In genomic region chr6:5960456-5960855, GRCh38 we compare ENCODE assay signal across 29 cellular contexts.
"Had no signal": no experiment of that assay in that cellular context is flagged by ENCODE, and none has a peak within 500 bp of the region (broad histone marks: within the 10 kb centered on the region; RNA-seq: fewer than 3 reads in every experiment).

No MANE protein-coding gene starts in this region.

- H3K27me3 ChIP-seq: adrenal gland, SJSA1 had no signal

- H3K27ac Mint-ChIP-seq: activated CD4-positive, alpha-beta memory T cell treated with anti-CD3 and anti-CD28 coated beads for 36 hours; activated naive CD4-positive, alpha-beta T cell treated with anti-CD3 and anti-CD28 coated beads for 36 hours; activated naive CD4-positive, alpha-beta T cell treated with anti-CD3 and anti-CD28 coated beads, Interleukin-2, amount 50 U/mL, for 72 hours; activated T-cell treated with anti-CD3 and anti-CD28 coated beads, Interleukin-2, amount 50 U/mL, for 72 hours; brain; T-helper 1 cell treated with Interleukin-12 subunit alpha and Interleukin-12 subunit beta and Interleukin-4 antibody, amounts not matched to agents 30 μg/mL and 1 μg/mL, for 36 hours; T-helper 2 cell treated with Interferon-gamma antibody and Interleukin-4, amounts not matched to agents 5 μg/mL and 100 μg/mL, for 36 hours had no signal

- H3K36me3 Mint-ChIP-seq: activated CD4-positive, alpha-beta memory T cell treated with anti-CD3 and anti-CD28 coated beads for 36 hours; activated naive CD4-positive, alpha-beta T cell treated with anti-CD3 and anti-CD28 coated beads, Interleukin-2, amount 50 U/mL, for 72 hours; brain had no signal

- H3K4me2 ChIP-seq: KMS-11, SK-N-SH had no signal

- H3K36me3 ChIP-seq: adrenal gland, SJSA1 had no signal

- H3K4me1 Mint-ChIP-seq: brain had no signal

- H3K9me3 Mint-ChIP-seq: activated CD4-positive, alpha-beta memory T cell treated with anti-CD3 and anti-CD28 coated beads for 36 hours; activated naive CD4-positive, alpha-beta T cell treated with anti-CD3 and anti-CD28 coated beads for 36 hours; activated naive CD4-positive, alpha-beta T cell treated with anti-CD3 and anti-CD28 coated beads, Interleukin-2, amount 50 U/mL, for 72 hours; activated T-cell treated with anti-CD3 and anti-CD28 coated beads, Interleukin-2, amount 50 U/mL, for 72 hours; brain; T-helper 1 cell treated with Interleukin-12 subunit alpha and Interleukin-12 subunit beta and Interleukin-4 antibody, amounts not matched to agents 30 μg/mL and 1 μg/mL, for 36 hours; T-helper 2 cell treated with Interferon-gamma antibody and Interleukin-4, amounts not matched to agents 5 μg/mL and 100 μg/mL, for 36 hours had no signal

- DNase-seq: activated CD4-positive, alpha-beta memory T cell treated with anti-CD3 and anti-CD28 coated beads for 36 hours; activated CD4-positive, alpha-beta T cell treated with anti-CD3 and anti-CD28 coated beads, Interleukin-2, amount 50 U/mL, for 1 hour; activated gamma-delta T cell treated with Interleukin-2 at 50 U/mL for 16 hours; activated naive CD4-positive, alpha-beta T cell treated with anti-CD3 and anti-CD28 coated beads for 36 hours; activated T-cell treated with anti-CD3 and anti-CD28 coated beads, Interleukin-2, amount 50 U/mL, for 1 hour; activated T-cell treated with anti-CD3 and anti-CD28 coated beads, Interleukin-2, amount 50 U/mL, for 72 hours; adrenal gland; anterior cingulate cortex; central memory CD4-positive, alpha-beta T cell; NCI-H1105; NCI-H1436; NCI-H1694; NCI-H1930; NCI-H2081 treated with DMSO at 0.1 percent for 48 hours; NCI-H226; NCI-H446 treated with DMSO at 0.1 percent for 48 hours; NCI-H524; NCI-H69; SHP77 treated with DMSO at 0.1 percent for 48 hours; SK-N-SH had no signal

- H3K27me3 Mint-ChIP-seq: activated CD4-positive, alpha-beta memory T cell treated with anti-CD3 and anti-CD28 coated beads for 36 hours had no signal

- H3K4me3 Mint-ChIP-seq: activated CD4-positive, alpha-beta memory T cell treated with anti-CD3 and anti-CD28 coated beads for 36 hours; activated naive CD4-positive, alpha-beta T cell treated with anti-CD3 and anti-CD28 coated beads for 36 hours; activated T-cell treated with anti-CD3 and anti-CD28 coated beads, Interleukin-2, amount 50 U/mL, for 72 hours; brain; T-helper 1 cell treated with Interleukin-12 subunit alpha and Interleukin-12 subunit beta and Interleukin-4 antibody, amounts not matched to agents 30 μg/mL and 1 μg/mL, for 36 hours; T-helper 2 cell treated with Interferon-gamma antibody and Interleukin-4, amounts not matched to agents 5 μg/mL and 100 μg/mL, for 36 hours had no signal

- H3K4me1 ChIP-seq: adrenal gland, SJSA1 had no signal

- FAIRE-seq: colon, TTC549 had no signal

- H3K27ac ChIP-seq: adrenal gland, KMS-11, SJSA1 had no signal

- H3K9me2 ChIP-seq: SK-N-SH had no signal

- H3K4me3 ChIP-seq: adrenal gland, SJSA1 had no signal

- ATAC-seq: activated naive CD4-positive, alpha-beta T cell treated with anti-CD3 and anti-CD28 coated beads, Interleukin-2, amount 50 U/mL, for 72 hours; activated T-cell treated with anti-CD3 and anti-CD28 coated beads, Interleukin-2, amount 50 U/mL, for 72 hours; Panc1 had no signal
